8 cellular contexts compared by ENCODE assay signal in genomic region chr13:20174656-20175405, GRCh38. TPM values are rescaled to one million over a fixed set of nuclear protein-coding genes. Genes with fewer than 3 reads are reported as not detected.
DNase-seq lines count a peak whose midpoint lies in the region; FAIRE-seq and TF ChIP-seq lines count a peak whose summit lies in the region.

No MANE protein-coding gene starts in this region.

- peak; percentile 89 for FAIRE-seq in GM12891 (lab: Jason Lieb, UNC)

- no peaks in the 10 kb centered on the region for H3K23me2 ChIP-seq in H9 (ENCODE audit: insufficient read length, low read depth, low read length, poor library complexity, severe bottlenecking)

- no peak overlapping the region for H3K18ac ChIP-seq in H9 (ENCODE audit: insufficient read length, low read depth, low read length)

- H3T11ph ChIP-seq in H9 (ENCODE audit: low read length): no peak overlapping the region

- H3K9me3 Mint-ChIP-seq in H9: no peaks in the 10 kb centered on the region; a peak in 1 of 5 replicates
- no peaks in the 10 kb centered on the region for H3K9me3 Mint-ChIP-seq in activated CD4-positive, alpha-beta memory T cell treated with anti-CD3 and anti-CD28 coated beads for 36 hours

- no peak overlapping the region for H3K4me3 Mint-ChIP-seq in H9
- no peak overlapping the region for H3K4me3 Mint-ChIP-seq in activated CD4-positive, alpha-beta memory T cell treated with anti-CD3 and anti-CD28 coated beads for 36 hours

- no peak overlapping the region for H3K9ac ChIP-seq in H9 (ENCODE audit: extremely low read depth, insufficient read length, low read length)

- no peak for TF ChIP-seq CTCF in H9 (conservative IDR thresholded peaks at IDR 0.05)
- no peak for TF ChIP-seq CTCF in esophagus squamous epithelium (IDR thresholded peaks at IDR 0.05)

- no peak overlapping the region for H2BK20ac ChIP-seq in H9 (ENCODE audit: low read depth, low read length, poor library complexity, severe bottlenecking)

- intact Hi-C loops in activated CD4-positive, alpha-beta memory T cell treated with anti-CD3 and anti-CD28 coated beads for 36 hours (cut with micrococcal nuclease): no loop called here
- intact Hi-C loops in esophagus squamous epithelium (cut with DNase I): no loop called here

- H4K8ac ChIP-seq in H9 (replicated peaks; ENCODE audit: insufficient read length, low read depth, low read length): no peak overlapping the region

- POLR2A ChIA-PET in activated CD4-positive, alpha-beta memory T cell treated with anti-CD3 and anti-CD28 coated beads for 36 hours (lab: Charles Lee): interaction anchor here (0.9 to 1.1 kb wide), 2 partner anchors 8 to 11 kb away, joined by 3 read pairs; no protein-coding TSS in a partner anchor

- DNase-seq in GM12891 (ENCODE audit: insufficient read length, low spot score): peak; percentile 65
- peak; percentile 54 for DNase-seq in H9
- peak; percentile 92 for DNase-seq in M059J (ENCODE audit: low read depth)
- peak; percentile 88 for DNase-seq in activated CD4-positive, alpha-beta memory T cell treated with anti-CD3 and anti-CD28 coated beads for 36 hours
- DNase-seq in esophagus squamous epithelium (lab: John Stamatoyannopoulos, UW): peak; percentile 58
- DNase-seq in pulmonary artery endothelial cell (ENCODE audit: low read depth, low spot score): peak; percentile 36
- DNase-seq in NCI-H1694 (lab: John Stamatoyannopoulos, UW): no peak
- no peak for DNase-seq in NCI-H774 (lab: John Stamatoyannopoulos, UW)

- CTCF ChIA-PET in activated CD4-positive, alpha-beta memory T cell treated with anti-CD3 and anti-CD28 coated beads for 36 hours (lab: Charles Lee): interaction anchor here (0.7 kb wide), 1 partner anchor 22 kb away, joined by 3 read pairs; no protein-coding TSS in a partner anchor

- no peaks in the 10 kb centered on the region for H3K36me3 Mint-ChIP-seq in H9 (ENCODE audit: insufficient read depth in 1 of 3, low read depth in 3 of 3)
- no peaks in the 10 kb centered on the region for H3K36me3 Mint-ChIP-seq in activated CD4-positive, alpha-beta memory T cell treated with anti-CD3 and anti-CD28 coated beads for 36 hours

- H3K27ac ChIP-seq in H9 (ENCODE audit: insufficient read length, low read depth, low read length) (no peak overlapping the region), esophagus squamous epithelium (peak overlapping the region; percentile 75 to 84 (median 79))

- H2AFZ ChIP-seq in H9 (ENCODE audit: low read length): no peak overlapping the region

- H3K4me1 ChIP-seq in H9 (ENCODE audit: insufficient read depth, low read length) (no peaks in the 10 kb centered on the region), esophagus squamous epithelium (peaks cover 12 to 45% (median 22%) of the 10 kb centered on the region in 3 donors)

- no peak overlapping the region for H3K23ac ChIP-seq in H9 (ENCODE audit: insufficient read length, low read depth, low read length)

- H3K4me2 ChIP-seq in H9 (ENCODE audit: insufficient read depth, insufficient read length, low read length): no peak overlapping the region

- peak overlapping the region in 1 of 4 donors; percentile 52 for H3K4me3 ChIP-seq in esophagus squamous epithelium

- peaks cover 6 to 9% of the 10 kb centered on the region in 2 experiments for H3K4me1 Mint-ChIP-seq in H9
- peaks cover 29% of the 10 kb centered on the region for H3K4me1 Mint-ChIP-seq in activated CD4-positive, alpha-beta memory T cell treated with anti-CD3 and anti-CD28 coated beads for 36 hours (ENCODE audit: low read depth)

- H2BK12ac ChIP-seq in H9 (ENCODE audit: insufficient read length, low read depth, low read length): no peak overlapping the region

- H3K27me3 ChIP-seq in H9 (ENCODE audit: insufficient read depth, low read length) (no peaks in the 10 kb centered on the region), esophagus squamous epithelium (peaks cover 0 to 56% (median 0%) of the 10 kb centered on the region in 4 donors)

- H3K56ac ChIP-seq in H9 (ENCODE audit: insufficient read length, low read depth, low read length): no peak overlapping the region

- H2BK5ac ChIP-seq in H9 (ENCODE audit: insufficient read length, low read length): no peak overlapping the region

- H3K9me3 ChIP-seq in H9 (ENCODE audit: control insufficient read depth, low read depth, low read length): no peaks in the 10 kb centered on the region
- no peaks in the 10 kb centered on the region for H3K9me3 ChIP-seq in esophagus squamous epithelium

- H4K91ac ChIP-seq in H9 (ENCODE audit: insufficient read length, low read depth, low read length): no peak overlapping the region

- H4K5ac ChIP-seq in H9 (ENCODE audit: insufficient read length, low read depth, low read length): no peak overlapping the region

- WGBS in H9 (ENCODE audit: extremely low coverage, insufficient read length, low lambda C conversion rate): no CpG with 5 or more reads among the region's 22 CpGs
- 6 to 20% methylated on average over 10 to 15 of the region's 22 CpGs for WGBS in esophagus squamous epithelium, 2 donors

- no peak overlapping the region for H3K4ac ChIP-seq in H9 (ENCODE audit: low read depth, low read length)

- no peaks in the 10 kb centered on the region for H3K79me2 ChIP-seq in H9 (ENCODE audit: insufficient read depth, low read length)

- no peaks in the 10 kb centered on the region for H4K20me1 ChIP-seq in H9 (ENCODE audit: control insufficient read depth, insufficient read depth, insufficient read length)

- H2AK5ac ChIP-seq in H9 (ENCODE audit: insufficient read length, low read length): no peak overlapping the region

- peaks cover 21% of the 10 kb centered on the region for H3K27me3 Mint-ChIP-seq in H9 (ENCODE audit: low read depth)
- peaks cover 71% of the 10 kb centered on the region for H3K27me3 Mint-ChIP-seq in activated CD4-positive, alpha-beta memory T cell treated with anti-CD3 and anti-CD28 coated beads for 36 hours

- no peaks in the 10 kb centered on the region for H3K79me1 ChIP-seq in H9 (ENCODE audit: insufficient read depth, low read depth, low read length, poor library complexity, severe bottlenecking)

- H3K14ac ChIP-seq in H9 (ENCODE audit: insufficient read depth, low read length): no peak overlapping the region; the same call in 1 of the 2 replicates

- no peak for TF ChIP-seq POLR2A in GM12891 (IDR thresholded peaks at IDR 0.05; ENCODE audit: low read depth, low read length)
- TF ChIP-seq POLR2A in esophagus squamous epithelium (IDR thresholded peaks at IDR 0.05): peak in 3 of 4 donors; percentile 26 to 31 (median 28)

- H3K27ac Mint-ChIP-seq in H9: 0 out of 7 replicates have a peak overlapping the region, but pooled peaks of 1 of the 3 experiments have one; percentile 30
- no peak overlapping the region for H3K27ac Mint-ChIP-seq in activated CD4-positive, alpha-beta memory T cell treated with anti-CD3 and anti-CD28 coated beads for 36 hours

- no peaks in the 10 kb centered on the region for H3K36me3 ChIP-seq in esophagus squamous epithelium

- H2BK120ac ChIP-seq in H9 (ENCODE audit: low read depth, low read length, poor library complexity, severe bottlenecking): no peak overlapping the region

- H2BK15ac ChIP-seq in H9 (ENCODE audit: low read depth, low read length): no peak overlapping the region

TF ChIP-seq in GM12891, 5 proteins besides CTCF, POLR2A, EP300 and RAD21:
- TF ChIP-seq SPI1 (IDR thresholded peaks at IDR 0.05; ENCODE audit: low read depth, low read length): no peak
- TF ChIP-seq PAX5 (IDR thresholded peaks at IDR 0.05; ENCODE audit: insufficient read depth, low read length, severe bottlenecking): no peak

RNA-seq across cellular contexts. Expression of gene GJA3, which starts 14.0 kb away (rescaled TPM):
- polyA plus RNA-seq in GM12891 (2012; ENCODE audit: low read depth, missing spikeins): not detected
- total RNA-seq in H9 (2021) (0.83 and 0.92 TPM in 2 replicates), esophagus squamous epithelium (1 to 10 TPM in 2 of 4 donors, under 1 TPM in 2; 0.45 to 1.3 (median 1.00) TPM), pulmonary artery endothelial cell (under 0.01 TPM in 2 replicates)
- total RNA-seq in M059J (2014; rRNA removed; shearing (Covaris generic)): not detected in 2 replicates
- total RNA-seq in activated CD4-positive, alpha-beta memory T cell treated with anti-CD3 and anti-CD28 coated beads for 36 hours: under 1 TPM; 0.14 to 0.29 TPM

RNA-seq across cellular contexts. Expression of gene GJB2, which starts 17.9 kb away (rescaled TPM):
- 3.1 TPM for polyA plus RNA-seq in GM12891 (2012; ENCODE audit: low read depth, missing spikeins)
- total RNA-seq in H9 (2021) (0.28 and 0.59 TPM in 2 replicates), esophagus squamous epithelium (1,000 to 10,000 TPM in 2 of 4 donors, 100 to 1,000 TPM in 2; 301 to 1,758 (median 1,011) TPM), pulmonary artery endothelial cell (0.14 TPM in 1 of 2 replicates, not detected in the other)
- 0.30 TPM in 1 of 2 replicates, not detected in the other for total RNA-seq in M059J (2014; rRNA removed; shearing (Covaris generic))
- total RNA-seq in activated CD4-positive, alpha-beta memory T cell treated with anti-CD3 and anti-CD28 coated beads for 36 hours: 1 to 10 TPM; 5.0 to 5.1 TPM

RNA-seq across cellular contexts. Expression of gene GJB6, which starts 57.3 kb away (rescaled TPM):
- not detected for polyA plus RNA-seq in GM12891 (2012; ENCODE audit: low read depth, missing spikeins)
- total RNA-seq in H9 (2021) (not detected in 2 replicates), esophagus squamous epithelium (100 to 1,000 TPM; 147 to 460 (median 386) TPM), pulmonary artery endothelial cell (not detected in 2 replicates)
- not detected in 2 replicates for total RNA-seq in M059J (2014; rRNA removed; shearing (Covaris generic))
- total RNA-seq in activated CD4-positive, alpha-beta memory T cell treated with anti-CD3 and anti-CD28 coated beads for 36 hours: 1 to 10 TPM; 1.9 to 2.4 TPM

Comparison
In these comparisons a context has a peak if more than half of its experiments do, and no peak if none do; other contexts are left out.
1. DNase-seq: peak in GM12891 (single experiment), H9 (single experiment), M059J (single experiment), activated CD4-positive, alpha-beta memory T cell treated with anti-CD3 and anti-CD28 coated beads for 36 hours (single experiment), esophagus squamous epithelium (single experiment) and pulmonary artery endothelial cell (single experiment); none in NCI-H1694 (single experiment) and NCI-H774 (single experiment).
2. RNA of gene GJB2, which starts 17.9 kb away (total RNA-seq): 301 to 1,758 TPM in esophagus squamous epithelium; 5.0 to 5.1 TPM in activated CD4-positive, alpha-beta memory T cell treated with anti-CD3 and anti-CD28 coated beads for 36 hours, 0.30 TPM in M059J, 0.28 to 0.59 TPM in H9 and 0.14 TPM in pulmonary artery endothelial cell; every median in the first group is over 10 times any median in the second.
3. RNA of gene GJB6, which starts 57.3 kb away (total RNA-seq): 147 to 460 TPM in esophagus squamous epithelium; 1.9 to 2.4 TPM in activated CD4-positive, alpha-beta memory T cell treated with anti-CD3 and anti-CD28 coated beads for 36 hours, not detected in H9, not detected in M059J and not detected in pulmonary artery endothelial cell; every median in the first group is over 10 times any median in the second.